27 cellular contexts compared by ENCODE assay signal in genomic region chr11:50423208-50423607, GRCh38.
DNase-seq lines count a peak whose midpoint lies in the region; ATAC-seq and TF ChIP-seq lines count a peak whose summit lies in the region.
"Had no signal": no experiment of that assay in that cellular context is flagged by ENCODE, and none has a peak within 500 bp of the region (broad histone marks: within the 10 kb centered on the region; RNA-seq: fewer than 3 reads in every experiment).

No MANE protein-coding gene starts in this region.

- intact Hi-C loops in PC-9 (cut with micrococcal nuclease; ENCODE audit: unreplicated experiment) = no loop called here
- intact Hi-C loops in mucosa of descending colon (cut with DNase I, micrococcal nuclease) = no loop called here
- intact Hi-C loops in esophagus muscularis mucosa (cut with DNase I) = no loop called here

- no peaks in the 10 kb centered on the region for H3F3A ChIP-seq in PC-9 (ENCODE audit: insufficient read depth, low read depth)

- 41% methylated on average over 4 of the region's 4 CpGs for WGBS in esophagus muscularis mucosa

- H3K27me3 Mint-ChIP-seq in mesothelial cell of epicardium (ENCODE audit: low read depth) = no peaks in the 10 kb centered on the region
- H3K27me3 Mint-ChIP-seq: IgD-negative memory B cell, T-cell had no signal

- no peak for ATAC-seq in mucosa of descending colon
- ATAC-seq: CD8-positive, alpha-beta T cell; HCT116; T-cell had no signal

- TF ChIP-seq CTCF in LNCaP clone FGC (IDR thresholded peaks at IDR 0.05; ENCODE audit: control insufficient read depth, extremely low read depth, insufficient read depth) (peak; percentile 38), PC-9 (conservative IDR thresholded peaks at IDR 0.05) (peak; percentile 66), mesothelial cell of epicardium (IDR thresholded peaks at IDR 0.05; ENCODE audit: unreplicated experiment) (peak; percentile 11), mucosa of descending colon (IDR thresholded peaks at IDR 0.05) (no peak), esophagus muscularis mucosa (IDR thresholded peaks at IDR 0.05) (no peak)

- no peak overlapping the region for H3K4me3 Mint-ChIP-seq in mesothelial cell of epicardium
- H3K4me3 Mint-ChIP-seq: CD8-positive, alpha-beta T cell; IgD-negative memory B cell; T-cell; T-helper 2 cell treated with Interferon-gamma antibody and Interleukin-4, amounts not matched to agents 5 μg/mL and 100 μg/mL, for 36 hours had no signal

- POLR2A ChIA-PET in PC-9 (lab: Charles Lee; ENCODE audit: unreplicated experiment) = no interaction called here

- TF ChIP-seq POLR2A in esophagus muscularis mucosa (IDR thresholded peaks at IDR 0.05; ENCODE audit: low read depth) = no peak

- H3K27ac Mint-ChIP-seq in mesothelial cell of epicardium = no peak overlapping the region
- H3K27ac Mint-ChIP-seq: CD8-positive, alpha-beta T cell; IgD-negative memory B cell; T-cell; T-helper 2 cell treated with Interferon-gamma antibody and Interleukin-4, amounts not matched to agents 5 μg/mL and 100 μg/mL, for 36 hours had no signal

- H3K9me2 ChIP-seq in PC-9 (ENCODE audit: insufficient read depth) = no peaks in the 10 kb centered on the region

- peak; percentile 3 for DNase-seq in DMS 273 (lab: John Stamatoyannopoulos, UW; ENCODE audit: unreplicated experiment)
- DNase-seq in DMS 273 treated with DMSO at 0.1 percent for 48 hours (lab: John Stamatoyannopoulos, UW) = no peak
- DNase-seq in LNCaP clone FGC (ENCODE audit: low read depth) = no peak
- no peak for DNase-seq in PC-9
- no peak for DNase-seq in mesothelial cell of epicardium (ENCODE audit: low spot score in 2 of 2, unreplicated experiment in 2 of 2)
- DNase-seq in mucosa of descending colon = no peak
- DNase-seq in esophagus muscularis mucosa (ENCODE audit: extremely low spot score) = no peak
- DNase-seq in DMS79 (lab: John Stamatoyannopoulos, UW) = no peak
- DNase-seq: ACHN; Calu3; CD8-positive, alpha-beta T cell; DMS79 treated with DMSO at 0.1 percent for 48 hours; GOT3; MM.1S; NCI-H1048; NCI-H1436; NCI-H187 treated with DMSO at 0.1 percent for 48 hours; NCI-H226; NCI-H510A treated with DMSO at 0.1 percent for 48 hours; NCI-H748 treated with DMSO at 0.1 percent for 48 hours; Right ventricle myocardium superior; T-cell had no signal

- H3K79me2 ChIP-seq in PC-9 (ENCODE audit: low read depth) = no peaks in the 10 kb centered on the region

- no peaks in the 10 kb centered on the region for H3K27me3 ChIP-seq in PC-9 (ENCODE audit: insufficient read depth, low read depth)
- H3K27me3 ChIP-seq in esophagus muscularis mucosa = no peaks in the 10 kb centered on the region
- H3K27me3 ChIP-seq: BLaER1 treated with 17β-estradiol and CSF1 and Interleukin-3, amounts not matched to agents 10 nM and 100 nM had no signal

- H3K4me3 ChIP-seq in LNCaP clone FGC (ENCODE audit: low read depth, low read length) = no peak overlapping the region
- H3K4me3 ChIP-seq in PC-9 = no peak overlapping the region
- no peak overlapping the region for H3K4me3 ChIP-seq in mucosa of descending colon
- H3K4me3 ChIP-seq in esophagus muscularis mucosa = no peak overlapping the region
- H3K4me3 ChIP-seq: BLaER1 treated with 17β-estradiol and CSF1 and Interleukin-3, amounts not matched to agents 10 nM and 100 nM had no signal

- H3K27ac ChIP-seq in PC-9 (no peak overlapping the region), esophagus muscularis mucosa (replicated peaks in 1 of 4) (no peak overlapping the region)
- H3K27ac ChIP-seq: 22Rv1; BLaER1 treated with 17β-estradiol and CSF1 and Interleukin-3, amounts not matched to agents 10 nM and 100 nM had no signal

- peaks cover 30% of the 10 kb centered on the region for H3K9me3 Mint-ChIP-seq in mesothelial cell of epicardium

- H3K9me3 ChIP-seq in PC-9 (ENCODE audit: insufficient read depth, low read depth) (no peaks in the 10 kb centered on the region), mucosa of descending colon (peaks cover 32% of the 10 kb centered on the region), esophagus muscularis mucosa (peaks cover 0 to 9% (median 0%) of the 10 kb centered on the region in 4 donors)
- H3K9me3 ChIP-seq: BLaER1 treated with 17β-estradiol and CSF1 and Interleukin-3, amounts not matched to agents 10 nM and 100 nM had no signal

- no peaks in the 10 kb centered on the region for H3K4me1 Mint-ChIP-seq in mesothelial cell of epicardium
- H3K4me1 Mint-ChIP-seq: IgD-negative memory B cell, T-cell had no signal

- TF ChIP-seq EP300 in esophagus muscularis mucosa (IDR thresholded peaks at IDR 0.05) = no peak

- no peaks in the 10 kb centered on the region for H4K20me1 ChIP-seq in PC-9 (ENCODE audit: insufficient read depth)
- H4K20me1 ChIP-seq: BLaER1 treated with 17β-estradiol and CSF1 and Interleukin-3, amounts not matched to agents 10 nM and 100 nM had no signal

- H3K4me2 ChIP-seq in PC-9 = no peak overlapping the region
- H3K4me2 ChIP-seq: BLaER1 treated with 17β-estradiol and CSF1 and Interleukin-3, amounts not matched to agents 10 nM and 100 nM had no signal

- H3K4me1 ChIP-seq in PC-9 (replicated peaks; ENCODE audit: insufficient read depth) = no peaks in the 10 kb centered on the region
- H3K4me1 ChIP-seq in mucosa of descending colon (ENCODE audit: low read depth) = no peaks in the 10 kb centered on the region
- H3K4me1 ChIP-seq in esophagus muscularis mucosa = no peaks in the 10 kb centered on the region
- H3K4me1 ChIP-seq: BLaER1 treated with 17β-estradiol and CSF1 and Interleukin-3, amounts not matched to agents 10 nM and 100 nM had no signal

- CTCF ChIA-PET in PC-9 (lab: Charles Lee) = no interaction called here

- H2AFZ ChIP-seq in PC-9 = no peak overlapping the region

- H3K36me3 Mint-ChIP-seq in mesothelial cell of epicardium = no peaks in the 10 kb centered on the region
- H3K36me3 Mint-ChIP-seq: CD8-positive, alpha-beta T cell; IgD-negative memory B cell; T-cell had no signal

- no TSS peak for BruUV-seq in PC-9 (replicated peaks; lab: Mats Ljungman, UMichigan)

- H3K36me3 ChIP-seq in PC-9 (ENCODE audit: low read depth) = no peaks in the 10 kb centered on the region
- H3K36me3 ChIP-seq in mucosa of descending colon (ENCODE audit: low read depth) = no peaks in the 10 kb centered on the region
- no peaks in the 10 kb centered on the region for H3K36me3 ChIP-seq in esophagus muscularis mucosa
- H3K36me3 ChIP-seq: BLaER1 treated with 17β-estradiol and CSF1 and Interleukin-3, amounts not matched to agents 10 nM and 100 nM had no signal

Comparison
In these comparisons a context has a peak if more than half of its experiments do, and no peak if none do; other contexts are left out.
1. CTCF ChIP-seq: peak in LNCaP clone FGC (single experiment), PC-9 (single experiment) and mesothelial cell of epicardium (single experiment); none in mucosa of descending colon (single experiment) and esophagus muscularis mucosa (0 of 3).